In the genomic region with DNA sequence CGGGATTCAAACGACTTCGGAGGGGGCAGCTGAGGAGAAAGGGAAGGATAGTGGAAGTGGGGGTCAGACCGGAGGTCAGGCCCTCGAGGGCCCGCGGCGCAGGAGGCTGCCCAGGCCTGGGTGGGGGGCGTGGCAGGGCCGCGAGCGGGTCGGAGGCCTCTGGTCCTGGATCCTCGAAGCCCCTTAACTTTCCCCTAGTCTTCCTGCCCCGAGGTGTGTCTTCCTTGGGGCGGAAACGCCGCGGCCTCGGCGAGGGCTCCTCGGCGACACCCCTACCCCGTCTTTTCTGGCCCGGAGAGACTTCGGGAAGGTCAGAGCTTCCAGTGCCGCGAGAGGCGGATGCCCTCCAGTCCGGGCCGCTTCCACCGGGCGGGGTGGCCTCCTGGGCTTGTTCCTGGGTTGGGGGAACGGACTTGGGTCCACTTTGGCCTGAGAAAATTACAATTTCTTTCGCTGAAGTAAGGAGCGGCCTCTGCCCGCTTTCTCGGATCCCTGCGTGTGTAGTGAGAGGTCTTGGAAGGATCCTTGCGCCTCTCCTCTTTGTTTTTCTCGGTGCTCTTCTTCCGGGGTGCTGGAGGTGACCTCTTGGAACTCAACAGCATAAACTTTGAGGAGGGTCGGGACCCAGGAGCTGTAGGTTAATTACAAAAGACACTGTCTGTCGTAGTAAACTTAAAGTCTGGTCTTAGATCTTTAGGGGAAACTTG, we compare ENCODE assay signal across 8 cellular contexts. TPM values are rescaled to one million over a fixed set of nuclear protein-coding genes. Genes with fewer than 3 reads are reported as not detected.
A peak's percentile ranks its signal among the peaks of the same experiment; 100 is the strongest.
DNase-seq lines count a peak whose midpoint lies in the region; ATAC-seq and TF ChIP-seq lines count a peak whose summit lies in the region.

No MANE protein-coding gene starts in this region.

- H3K4me3 ChIP-seq in NB4 (ENCODE audit: low read depth, low read length) (peak overlapping the region; percentile 96), hepatocyte (peak overlapping the region; percentile 89), retinal pigment epithelial cell (ENCODE audit: low read length) (peak overlapping the region; percentile 94)

- peaks cover 46% of the 10 kb centered on the region for H4K20me1 ChIP-seq in hepatocyte (ENCODE audit: insufficient read depth, poor library complexity, severe bottlenecking)

- no peaks in the 10 kb centered on the region for H3K9me3 ChIP-seq in hepatocyte (ENCODE audit: low read depth)

- peak; percentile 52 for DNase-seq in NK-92 treated with Interleukin-12 subunit alpha and Interleukin-12 subunit beta, amount 100 ng/mL, for 24 hours (lab: John Stamatoyannopoulos, UW)
- DNase-seq in NK-92 (lab: John Stamatoyannopoulos, UW; ENCODE audit: unreplicated experiment) (no peak), NB4 (ENCODE audit: low read depth) (peak; percentile 71), amniotic epithelial cell (ENCODE audit: low read depth) (peak; percentile 61), hepatocyte (ENCODE audit: low spot score) (peak; percentile 55), retinal pigment epithelial cell (ENCODE audit: low read depth) (no peak), NCI-H187 (lab: John Stamatoyannopoulos, UW) (no peak)

- WGBS in hepatocyte (ENCODE audit: low lambda C conversion rate, missing lambda C conversion rate) = 2% methylated on average over 43 of the region's 44 CpGs

- peaks cover 60% of the 10 kb centered on the region for H3K79me2 ChIP-seq in hepatocyte

- peak overlapping the region; percentile 61 for H2AFZ ChIP-seq in hepatocyte

- peaks cover 10% of the 10 kb centered on the region for H3K4me1 ChIP-seq in hepatocyte (ENCODE audit: insufficient read depth)

- no peak for TF ChIP-seq POLR2A in NB4 (IDR thresholded peaks at IDR 0.05; ENCODE audit: extremely low read depth, insufficient read length)

- H3K27ac ChIP-seq in hepatocyte = peak overlapping the region; percentile 100

- no peaks in the 10 kb centered on the region for H3K27me3 ChIP-seq in hepatocyte

- TF ChIP-seq CTCF in NB4 (IDR thresholded peaks at IDR 0.05; ENCODE audit: low read depth, low read length) = no peak
- TF ChIP-seq CTCF in hepatocyte (IDR thresholded peaks at IDR 0.05; ENCODE audit: poor library complexity) = no peak
- no peak for TF ChIP-seq CTCF in retinal pigment epithelial cell (conservative IDR thresholded peaks at IDR 0.05; ENCODE audit: low read depth, low read length)

- no peaks in the 10 kb centered on the region for H3K36me3 ChIP-seq in hepatocyte (replicated peaks; ENCODE audit: insufficient read depth, low read depth)

- ATAC-seq in HG02571 (IDR thresholded peaks at IDR 0.05; ENCODE audit: unreplicated experiment) = peak; percentile 23

- H3K9me2 ChIP-seq in hepatocyte (replicated peaks; ENCODE audit: insufficient read depth) = no peaks in the 10 kb centered on the region

- H3K4me2 ChIP-seq in hepatocyte = peak overlapping the region; percentile 87

RNA-seq across cellular contexts. Expression of gene IST1, which starts 0.5 kb away (rescaled TPM):
- 216 and 240 TPM in 2 replicates for total RNA-seq in hepatocyte
- 144 and 172 TPM in 2 replicates for polyA plus RNA-seq in hepatocyte

RNA-seq across cellular contexts. Expression of gene ZNF821, which starts 11.8 kb away (rescaled TPM):
- 12.7 and 13.5 TPM in 2 replicates for total RNA-seq in hepatocyte
- polyA plus RNA-seq in hepatocyte = 20.6 and 24.4 TPM in 2 replicates

RNA-seq across cellular contexts. Expression of gene ATXN1L, which starts 50.1 kb away (rescaled TPM):
- total RNA-seq in hepatocyte = 17.3 and 20.8 TPM in 2 replicates
- 8.1 and 8.6 TPM in 2 replicates for polyA plus RNA-seq in hepatocyte

Comparison
In these comparisons a context has a peak if more than half of its experiments do, and no peak if none do; other contexts are left out.
1. DNase-seq: peak in NK-92 treated with Interleukin-12 subunit alpha and Interleukin-12 subunit beta, amount 100 ng/mL, for 24 hours (single experiment), NB4 (single experiment), amniotic epithelial cell (single experiment) and hepatocyte (single experiment); none in NK-92 (single experiment), retinal pigment epithelial cell (single experiment) and NCI-H187 (0 of 2).
2. Peak in every context shown above with its lines, with median percentiles within 50 percentile points of each other: H3K4me3 ChIP-seq.